In the genomic region with DNA sequence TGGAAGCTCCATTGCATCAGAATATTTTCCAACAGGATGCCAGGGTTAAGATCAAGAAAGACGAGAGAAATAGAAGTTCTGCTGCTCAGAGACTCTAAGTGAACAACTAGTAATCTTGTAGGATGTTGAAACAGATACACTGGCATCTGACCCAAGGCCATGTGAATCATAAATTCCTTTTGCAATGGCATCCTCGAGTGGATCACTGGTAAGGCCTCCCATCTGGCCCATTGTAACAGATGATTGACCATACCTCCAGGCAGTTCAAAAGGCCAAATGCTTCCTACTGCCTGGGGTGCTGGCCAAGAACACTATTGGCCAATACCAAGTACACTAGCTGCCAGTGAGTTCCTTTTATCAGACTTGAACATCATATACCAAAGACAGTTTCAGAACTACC, we compare ENCODE assay signal across 19 cellular contexts. TPM values are rescaled to one million over a fixed set of nuclear protein-coding genes. Genes with fewer than 3 reads are reported as not detected.
A peak's percentile ranks its signal among the peaks of the same experiment; 100 is the strongest.
DNase-seq lines count a peak whose midpoint lies in the region; ATAC-seq, FAIRE-seq and TF ChIP-seq lines count a peak whose summit lies in the region.
"Had no signal": no experiment of that assay in that cellular context is flagged by ENCODE, and none has a peak within 500 bp of the region (broad histone marks: within the 10 kb centered on the region; RNA-seq: fewer than 3 reads in every experiment).

No MANE protein-coding gene starts in this region.

- H3K9ac ChIP-seq in adipocyte (ENCODE audit: low read length) (no peak overlapping the region), kidney (ENCODE audit: low read length in 2 of 2) (no peak overlapping the region)

- H3K4me1 ChIP-seq in adipocyte (ENCODE audit: control insufficient read depth, insufficient read depth, low read length) (peaks cover 13% of the 10 kb centered on the region), kidney (ENCODE audit: control insufficient read depth in 1 of 2, insufficient read depth in 1 of 2, low read depth in 1 of 2, low read length in 2 of 2) (peaks cover 0 to 21% of the 10 kb centered on the region in 2 donors)

- no peaks in the 10 kb centered on the region for H3K36me3 ChIP-seq in adipocyte (ENCODE audit: control insufficient read depth, insufficient read depth, low read length, severe bottlenecking)
- H3K36me3 ChIP-seq in kidney (ENCODE audit: control insufficient read depth in 1 of 2, insufficient read depth in 2 of 2, low read length in 2 of 2), result no peaks in the 10 kb centered on the region
- H3K36me3 ChIP-seq: sigmoid colon, thoracic aorta had no signal

- FAIRE-seq in kidney (lab: Jason Lieb, UNC), result peak; percentile 37

- H3K4me3 ChIP-seq in adipocyte (ENCODE audit: low read length) (no peak overlapping the region), kidney (ENCODE audit: low read length in 2 of 2) (no peak overlapping the region)
- H3K4me3 ChIP-seq: sigmoid colon, thoracic aorta had no signal

- H3K9me3 ChIP-seq in adipocyte (ENCODE audit: control insufficient read depth, low read length) (no peaks in the 10 kb centered on the region), kidney (ENCODE audit: control insufficient read depth in 1 of 2, low read length in 2 of 2) (peaks cover 0 to 6% of the 10 kb centered on the region in 2 donors)
- H3K9me3 ChIP-seq: sigmoid colon, thoracic aorta had no signal

- no peak for TF ChIP-seq CTCF in kidney (IDR thresholded peaks at IDR 0.05; ENCODE audit: borderline replicate concordance, extremely low read depth, insufficient read depth)

- H3K27ac ChIP-seq in kidney (ENCODE audit: low read depth in 2 of 2, low read length in 2 of 2), result peak overlapping the region; percentile 20 to 30
- H3K27ac ChIP-seq: HL-60, sigmoid colon, thoracic aorta had no signal

- DNase-seq in left cardiac atrium (peak; percentile 29), cardiac septum (ENCODE audit: low spot score) (no peak), adipocyte (ENCODE audit: low read depth) (peak; percentile 91), kidney (no peak), SK-N-DZ (ENCODE audit: low spot score) (no peak), NCI-H2107 (lab: John Stamatoyannopoulos, UW) (no peak), nucleus accumbens (lab: John Stamatoyannopoulos, UW) (no peak)
- DNase-seq: anterior cingulate cortex, DMS79, endodermal cell, naive B cell, NCI-H1105, NCI-H524, Right ventricle myocardium superior, sigmoid colon had no signal

- no peaks in the 10 kb centered on the region for H3K27me3 ChIP-seq in adipocyte (replicated peaks; ENCODE audit: control insufficient read depth, insufficient read depth, low read length)

- ATAC-seq in left cardiac atrium, result peak; percentile 67 to 96
- no peak for ATAC-seq in HG03457 (IDR thresholded peaks at IDR 0.05; ENCODE audit: unreplicated experiment)

- intact Hi-C loops in left cardiac atrium (cut with DNase I), result no loop called here
- intact Hi-C loops in cardiac septum (cut with DNase I), result no loop called here
- intact Hi-C loops in kidney (cut with DNase I), result no loop called here

RNA-seq across cellular contexts. Expression of a gene that starts 9.9 kb away (rescaled TPM):
- total RNA-seq in left cardiac atrium (not detected), cardiac septum (not detected), kidney (14.0 TPM)
- 149 TPM for polyA plus RNA-seq in kidney (ENCODE audit: insufficient read depth, low read depth, low replicate concordance)
- not detected in 2 replicates for polyA plus RNA-seq in SK-N-DZ (2014; cell fraction: cytosol; rRNA removed)
- 0.45 TPM in 1 of 2 replicates, not detected in the other for polyA plus RNA-seq in SK-N-DZ (2014; cell fraction: nucleus; rRNA removed)
- total RNA-seq: A673, endodermal cell, Right ventricle myocardium superior, sigmoid colon had no signal
- polyA plus RNA-seq: sigmoid colon had no signal

RNA-seq across cellular contexts. Expression of a gene that starts 46.5 kb away (rescaled TPM):
- total RNA-seq in left cardiac atrium (not detected), cardiac septum (not detected), kidney (0.76 TPM)
- polyA plus RNA-seq in kidney (ENCODE audit: insufficient read depth, low read depth, low replicate concordance), result 0.54 TPM
- polyA plus RNA-seq in SK-N-DZ (2014; cell fraction: cytosol; rRNA removed), result not detected in 2 replicates
- polyA plus RNA-seq in SK-N-DZ (2014; cell fraction: nucleus; rRNA removed), result not detected in 2 replicates
- total RNA-seq: A673, endodermal cell, Right ventricle myocardium superior, sigmoid colon, thoracic aorta had no signal
- polyA plus RNA-seq: sigmoid colon had no signal

RNA-seq across cellular contexts. Expression of a gene that starts 52.1 kb away (rescaled TPM):
- total RNA-seq in left cardiac atrium (not detected), cardiac septum (not detected), kidney (26.3 TPM)
- 109 TPM for polyA plus RNA-seq in kidney (ENCODE audit: insufficient read depth, low read depth, low replicate concordance)
- polyA plus RNA-seq in SK-N-DZ (2014; cell fraction: cytosol; rRNA removed), result not detected in 2 replicates
- polyA plus RNA-seq in SK-N-DZ (2014; cell fraction: nucleus; rRNA removed), result not detected in 2 replicates
- total RNA-seq: A673, endodermal cell, Right ventricle myocardium superior, sigmoid colon, thoracic aorta had no signal

Comparison
In these comparisons a context has a peak if more than half of its experiments do, and no peak if none do; other contexts are left out.
1. DNase-seq: peak in left cardiac atrium (single experiment) and adipocyte (single experiment); none in cardiac septum (single experiment), kidney (single experiment), SK-N-DZ (single experiment), NCI-H2107 (single experiment) and nucleus accumbens (0 of 56).
2. RNA of a gene that starts 9.9 kb away (total RNA-seq): 14.0 TPM in kidney (single experiment); not detected in left cardiac atrium and not detected in cardiac septum (single experiment); every median in the first group is over 10 times any median in the second.
3. RNA of a gene that starts 52.1 kb away (total RNA-seq): 26.3 TPM in kidney (single experiment); not detected in left cardiac atrium and not detected in cardiac septum (single experiment); every median in the first group is over 10 times any median in the second.